In genomic region chr17:82696916-82697807, GRCh38 we compare ENCODE assay signal across 6 cellular contexts. TPM values are rescaled to one million over a fixed set of nuclear protein-coding genes. Genes with fewer than 3 reads are reported as not detected.
DNase-seq lines count a peak whose midpoint lies in the region; ATAC-seq lines count a peak whose summit lies in the region.

No MANE protein-coding gene starts in this region.

- H3K9me3 Mint-ChIP-seq in CD8-positive, alpha-beta memory T cell = peaks cover 5 to 14% (median 10%) of the 10 kb centered on the region in 5 donors
- peaks cover 6% of the 10 kb centered on the region in 2 donors for H3K9me3 Mint-ChIP-seq in activated T-cell treated with anti-CD3 and anti-CD28 coated beads, Interleukin-2, amount 50 U/mL, for 72 hours
- peaks cover 6% of the 10 kb centered on the region for H3K9me3 Mint-ChIP-seq in memory B cell

- no peak overlapping the region for H3K4me3 ChIP-seq in CD8-positive, alpha-beta memory T cell (ENCODE audit: low read length)

- no peaks in the 10 kb centered on the region for H3K27me3 ChIP-seq in CD8-positive, alpha-beta memory T cell (ENCODE audit: insufficient read depth, low read length, poor library complexity, severe bottlenecking)

- H3K27me3 Mint-ChIP-seq in CD8-positive, alpha-beta memory T cell = peaks cover 0 to 6% of the 10 kb centered on the region in 2 donors
- no peaks in the 10 kb centered on the region for H3K27me3 Mint-ChIP-seq in activated T-cell treated with anti-CD3 and anti-CD28 coated beads, Interleukin-2, amount 50 U/mL, for 72 hours (ENCODE audit: low read depth)
- peaks cover 9% of the 10 kb centered on the region for H3K27me3 Mint-ChIP-seq in memory B cell

- POLR2A ChIA-PET in CD8-positive, alpha-beta memory T cell (lab: Charles Lee) = interaction anchor here (1.1 kb wide), 1 partner anchor 20 kb away, joined by 4 read pairs; the partner anchor contains the start of gene FN3KRP

- peaks cover 4 to 15% (median 6%) of the 10 kb centered on the region in 3 donors for H3K4me1 Mint-ChIP-seq in CD8-positive, alpha-beta memory T cell
- peaks cover 18% of the 10 kb centered on the region for H3K4me1 Mint-ChIP-seq in activated T-cell treated with anti-CD3 and anti-CD28 coated beads, Interleukin-2, amount 50 U/mL, for 72 hours (ENCODE audit: low read depth)
- H3K4me1 Mint-ChIP-seq in memory B cell = peaks cover 8% of the 10 kb centered on the region

- peak overlapping the region in 2 of 8 donors; percentile 19 to 68 for H3K27ac Mint-ChIP-seq in CD8-positive, alpha-beta memory T cell
- no peak overlapping the region for H3K27ac Mint-ChIP-seq in activated T-cell treated with anti-CD3 and anti-CD28 coated beads, Interleukin-2, amount 50 U/mL, for 72 hours
- H3K27ac Mint-ChIP-seq in memory B cell = no peak overlapping the region

- peak overlapping the region; percentile 42 to 74 (median 60) for H3K4me3 Mint-ChIP-seq in CD8-positive, alpha-beta memory T cell
- peak overlapping the region; percentile 59 to 70 for H3K4me3 Mint-ChIP-seq in activated T-cell treated with anti-CD3 and anti-CD28 coated beads, Interleukin-2, amount 50 U/mL, for 72 hours
- peak overlapping the region; percentile 54 for H3K4me3 Mint-ChIP-seq in memory B cell

- CTCF ChIA-PET in CD8-positive, alpha-beta memory T cell (lab: Charles Lee) = interaction anchor here (1.0 to 1.4 kb wide), 2 partner anchors 14 to 27 kb away, joined by 3 to 4 read pairs; no protein-coding TSS in a partner anchor

- H3K36me3 Mint-ChIP-seq in CD8-positive, alpha-beta memory T cell = peaks cover 4 to 14% (median 5%) of the 10 kb centered on the region in 3 donors
- H3K36me3 Mint-ChIP-seq in activated T-cell treated with anti-CD3 and anti-CD28 coated beads, Interleukin-2, amount 50 U/mL, for 72 hours (ENCODE audit: insufficient read depth in 2 of 2) = peaks cover 2 to 14% of the 10 kb centered on the region in 2 donors
- peaks cover 8% of the 10 kb centered on the region for H3K36me3 Mint-ChIP-seq in memory B cell

- H3K4me1 ChIP-seq in CD8-positive, alpha-beta memory T cell (ENCODE audit: insufficient read depth, low read length) = peaks cover 10% of the 10 kb centered on the region

- DNase-seq in CD8-positive, alpha-beta memory T cell = no peak
- DNase-seq in activated T-cell treated with anti-CD3 and anti-CD28 coated beads, Interleukin-2, amount 50 U/mL, for 72 hours = peak; percentile 15 to 17
- DNase-seq in memory B cell (ENCODE audit: low spot score in 2 of 2) (no peak), GOT3 (lab: John Stamatoyannopoulos, UW) (no peak), NOMO-1 (lab: John Stamatoyannopoulos, UW; ENCODE audit: unreplicated experiment in 2 of 2) (no peak)

- no peak overlapping the region for H3K27ac ChIP-seq in CD8-positive, alpha-beta memory T cell (ENCODE audit: low read depth, low read length)

- no peaks in the 10 kb centered on the region for H3K9me3 ChIP-seq in CD8-positive, alpha-beta memory T cell (ENCODE audit: low read length)

- no peak for ATAC-seq in activated T-cell treated with anti-CD3 and anti-CD28 coated beads, Interleukin-2, amount 50 U/mL, for 72 hours (replicated peaks in 1 of 2)
- ATAC-seq in memory B cell (ENCODE audit: low read depth) (no peak), HG03354 (IDR thresholded peaks at IDR 0.05; ENCODE audit: poor library complexity, severe bottlenecking, unreplicated experiment) (no peak)

- no peaks in the 10 kb centered on the region for H3K36me3 ChIP-seq in CD8-positive, alpha-beta memory T cell (ENCODE audit: insufficient read depth, low read length)

RNA-seq across cellular contexts. Expression of gene RAB40B, which starts 1.3 kb away (rescaled TPM):
- total RNA-seq in CD8-positive, alpha-beta memory T cell = 1 to 10 TPM; 3.2 to 4.0 TPM
- polyA plus RNA-seq in CD8-positive, alpha-beta memory T cell = 4.3 TPM
- 1 to 10 TPM; 2.5 to 3.1 TPM for total RNA-seq in activated T-cell treated with anti-CD3 and anti-CD28 coated beads, Interleukin-2, amount 50 U/mL, for 72 hours

RNA-seq across cellular contexts. Expression of gene FN3KRP, which starts 19.3 kb away (rescaled TPM):
- 10 to 100 TPM; 39.0 to 39.9 TPM for total RNA-seq in CD8-positive, alpha-beta memory T cell
- 20.7 TPM for polyA plus RNA-seq in CD8-positive, alpha-beta memory T cell
- 10 to 100 TPM; 39.6 to 47.8 TPM for total RNA-seq in activated T-cell treated with anti-CD3 and anti-CD28 coated beads, Interleukin-2, amount 50 U/mL, for 72 hours

RNA-seq across cellular contexts. Expression of gene FN3K, which starts 38.3 kb away (rescaled TPM):
- 1 to 10 TPM; 1.3 to 2.3 TPM for total RNA-seq in CD8-positive, alpha-beta memory T cell
- 0.79 TPM for polyA plus RNA-seq in CD8-positive, alpha-beta memory T cell
- 1 to 10 TPM; 3.5 to 4.3 TPM for total RNA-seq in activated T-cell treated with anti-CD3 and anti-CD28 coated beads, Interleukin-2, amount 50 U/mL, for 72 hours

RNA-seq across cellular contexts. Expression of gene WDR45B, which starts 48.9 kb away (rescaled TPM):
- 10 to 100 TPM; 49.1 to 50.1 TPM for total RNA-seq in CD8-positive, alpha-beta memory T cell
- polyA plus RNA-seq in CD8-positive, alpha-beta memory T cell = 41.9 TPM
- 10 to 100 TPM; 51.1 to 52.3 TPM for total RNA-seq in activated T-cell treated with anti-CD3 and anti-CD28 coated beads, Interleukin-2, amount 50 U/mL, for 72 hours

RNA-seq across cellular contexts. Expression of gene TBCD, which starts 54.7 kb away (rescaled TPM):
- total RNA-seq in CD8-positive, alpha-beta memory T cell = 10 to 100 TPM; 79.1 to 83.7 TPM
- polyA plus RNA-seq in CD8-positive, alpha-beta memory T cell = 130 TPM
- total RNA-seq in activated T-cell treated with anti-CD3 and anti-CD28 coated beads, Interleukin-2, amount 50 U/mL, for 72 hours = 100 to 1,000 TPM; 112 to 134 TPM

Comparison
In these comparisons a context has a peak if more than half of its experiments do, and no peak if none do; other contexts are left out.
1. DNase-seq: peak in activated T-cell treated with anti-CD3 and anti-CD28 coated beads, Interleukin-2, amount 50 U/mL, for 72 hours (2 of 2); none in CD8-positive, alpha-beta memory T cell (0 of 5), memory B cell (0 of 2), GOT3 (single experiment) and NOMO-1 (0 of 2).
2. Peak in every context shown above with its lines, with median percentiles within 50 percentile points of each other: H3K4me3 Mint-ChIP-seq.